Comparison of ENCODE assay signal across 2 cellular contexts in the genomic region with DNA sequence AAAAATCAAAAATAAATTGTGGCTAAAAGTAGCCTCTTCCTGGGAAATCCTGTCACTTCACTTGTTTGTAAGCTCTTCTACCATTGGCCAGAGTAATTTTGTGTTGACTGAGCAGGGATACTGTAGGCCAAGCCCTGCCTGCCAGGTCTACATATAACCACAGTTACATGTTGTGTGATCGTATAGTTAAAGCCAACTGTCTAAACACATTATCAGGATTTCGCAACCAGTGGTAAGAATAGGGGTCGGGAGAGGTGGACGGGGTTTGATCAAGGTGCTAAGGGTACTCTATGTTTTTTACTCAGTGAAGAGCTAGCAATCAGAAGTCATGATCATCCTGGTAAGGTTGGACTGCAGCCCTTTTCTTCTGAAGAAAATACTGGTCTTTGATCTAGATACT.
TF ChIP-seq lines count a peak whose summit lies in the region.

No MANE protein-coding gene starts in this region.

TF ChIP-seq in liver, 16 proteins besides CTCF, POLR2A, EP300 and RAD21 (continued from another document):
- TF ChIP-seq, protein P1, sequence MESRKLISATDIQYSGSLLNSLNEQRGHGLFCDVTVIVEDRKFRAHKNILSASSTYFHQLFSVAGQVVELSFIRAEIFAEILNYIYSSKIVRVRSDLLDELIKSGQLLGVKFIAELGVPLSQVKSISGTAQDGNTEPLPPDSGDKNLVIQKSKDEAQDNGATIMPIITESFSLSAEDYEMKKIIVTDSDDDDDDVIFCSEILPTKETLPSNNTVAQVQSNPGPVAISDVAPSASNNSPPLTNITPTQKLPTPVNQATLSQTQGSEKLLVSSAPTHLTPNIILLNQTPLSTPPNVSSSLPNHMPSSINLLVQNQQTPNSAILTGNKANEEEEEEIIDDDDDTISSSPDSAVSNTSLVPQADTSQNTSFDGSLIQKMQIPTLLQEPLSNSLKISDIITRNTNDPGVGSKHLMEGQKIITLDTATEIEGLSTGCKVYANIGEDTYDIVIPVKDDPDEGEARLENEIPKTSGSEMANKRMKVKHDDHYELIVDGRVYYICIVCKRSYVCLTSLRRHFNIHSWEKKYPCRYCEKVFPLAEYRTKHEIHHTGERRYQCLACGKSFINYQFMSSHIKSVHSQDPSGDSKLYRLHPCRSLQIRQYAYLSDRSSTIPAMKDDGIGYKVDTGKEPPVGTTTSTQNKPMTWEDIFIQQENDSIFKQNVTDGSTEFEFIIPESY (IDR thresholded peaks at IDR 0.05) = no peak
- TF ChIP-seq, protein P2, sequence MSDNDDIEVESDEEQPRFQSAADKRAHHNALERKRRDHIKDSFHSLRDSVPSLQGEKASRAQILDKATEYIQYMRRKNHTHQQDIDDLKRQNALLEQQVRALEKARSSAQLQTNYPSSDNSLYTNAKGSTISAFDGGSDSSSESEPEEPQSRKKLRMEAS (IDR thresholded peaks at IDR 0.05) = no peak
- no peak for TF ChIP-seq SP1 (IDR thresholded peaks at IDR 0.05)
- TF ChIP-seq HNF4G (IDR thresholded peaks at IDR 0.05) = no peak
- no peak for TF ChIP-seq FOXA2 (IDR thresholded peaks at IDR 0.05)
- TF ChIP-seq, protein P3, sequence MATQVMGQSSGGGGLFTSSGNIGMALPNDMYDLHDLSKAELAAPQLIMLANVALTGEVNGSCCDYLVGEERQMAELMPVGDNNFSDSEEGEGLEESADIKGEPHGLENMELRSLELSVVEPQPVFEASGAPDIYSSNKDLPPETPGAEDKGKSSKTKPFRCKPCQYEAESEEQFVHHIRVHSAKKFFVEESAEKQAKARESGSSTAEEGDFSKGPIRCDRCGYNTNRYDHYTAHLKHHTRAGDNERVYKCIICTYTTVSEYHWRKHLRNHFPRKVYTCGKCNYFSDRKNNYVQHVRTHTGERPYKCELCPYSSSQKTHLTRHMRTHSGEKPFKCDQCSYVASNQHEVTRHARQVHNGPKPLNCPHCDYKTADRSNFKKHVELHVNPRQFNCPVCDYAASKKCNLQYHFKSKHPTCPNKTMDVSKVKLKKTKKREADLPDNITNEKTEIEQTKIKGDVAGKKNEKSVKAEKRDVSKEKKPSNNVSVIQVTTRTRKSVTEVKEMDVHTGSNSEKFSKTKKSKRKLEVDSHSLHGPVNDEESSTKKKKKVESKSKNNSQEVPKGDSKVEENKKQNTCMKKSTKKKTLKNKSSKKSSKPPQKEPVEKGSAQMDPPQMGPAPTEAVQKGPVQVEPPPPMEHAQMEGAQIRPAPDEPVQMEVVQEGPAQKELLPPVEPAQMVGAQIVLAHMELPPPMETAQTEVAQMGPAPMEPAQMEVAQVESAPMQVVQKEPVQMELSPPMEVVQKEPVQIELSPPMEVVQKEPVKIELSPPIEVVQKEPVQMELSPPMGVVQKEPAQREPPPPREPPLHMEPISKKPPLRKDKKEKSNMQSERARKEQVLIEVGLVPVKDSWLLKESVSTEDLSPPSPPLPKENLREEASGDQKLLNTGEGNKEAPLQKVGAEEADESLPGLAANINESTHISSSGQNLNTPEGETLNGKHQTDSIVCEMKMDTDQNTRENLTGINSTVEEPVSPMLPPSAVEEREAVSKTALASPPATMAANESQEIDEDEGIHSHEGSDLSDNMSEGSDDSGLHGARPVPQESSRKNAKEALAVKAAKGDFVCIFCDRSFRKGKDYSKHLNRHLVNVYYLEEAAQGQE (IDR thresholded peaks at IDR 0.05) = no peak
- TF ChIP-seq NR2F2 (IDR thresholded peaks at IDR 0.05) = no peak
- no peak for TF ChIP-seq HNF4A (conservative IDR thresholded peaks at IDR 0.05)
- TF ChIP-seq JUND (IDR thresholded peaks at IDR 0.05) = no peak

TF ChIP-seq in SK-N-SH treated with all-trans-retinoic acid at 6 μM for 48 hours, 23 proteins besides CTCF, POLR2A, EP300 and RAD21 (continued from another document):
- TF ChIP-seq, protein P4, sequence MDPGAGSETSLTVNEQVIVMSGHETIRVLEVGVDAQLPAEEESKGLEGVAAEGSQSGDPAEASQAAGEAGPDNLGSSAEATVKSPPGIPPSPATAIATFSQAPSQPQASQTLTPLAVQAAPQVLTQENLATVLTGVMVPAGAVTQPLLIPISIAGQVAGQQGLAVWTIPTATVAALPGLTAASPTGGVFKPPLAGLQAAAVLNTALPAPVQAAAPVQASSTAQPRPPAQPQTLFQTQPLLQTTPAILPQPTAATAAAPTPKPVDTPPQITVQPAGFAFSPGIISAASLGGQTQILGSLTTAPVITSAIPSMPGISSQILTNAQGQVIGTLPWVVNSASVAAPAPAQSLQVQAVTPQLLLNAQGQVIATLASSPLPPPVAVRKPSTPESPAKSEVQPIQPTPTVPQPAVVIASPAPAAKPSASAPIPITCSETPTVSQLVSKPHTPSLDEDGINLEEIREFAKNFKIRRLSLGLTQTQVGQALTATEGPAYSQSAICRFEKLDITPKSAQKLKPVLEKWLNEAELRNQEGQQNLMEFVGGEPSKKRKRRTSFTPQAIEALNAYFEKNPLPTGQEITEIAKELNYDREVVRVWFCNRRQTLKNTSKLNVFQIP (CRISPR knock-in tag; IDR thresholded peaks at IDR 0.05; ENCODE audit: borderline replicate concordance, low read depth) = no peak
- no peak for TF ChIP-seq GLIS3 (CRISPR knock-in tag; IDR thresholded peaks at IDR 0.05)
